10 cellular contexts compared by ENCODE assay signal in genomic region chr17:17391575-17392370, GRCh38.
DNase-seq lines count a peak whose midpoint lies in the region; ATAC-seq and TF ChIP-seq lines count a peak whose summit lies in the region.
"Had no signal": no experiment of that assay in that cellular context is flagged by ENCODE, and none has a peak within 500 bp of the region (broad histone marks: within the 10 kb centered on the region; RNA-seq: fewer than 3 reads in every experiment).

No MANE protein-coding gene starts in this region.

- TF ChIP-seq POLR2A in Peyer's patch (IDR thresholded peaks at IDR 0.05): no peak
- no peak for TF ChIP-seq POLR2A in uterus (IDR thresholded peaks at IDR 0.05)

- H3K9me3 ChIP-seq in CD4-positive, CD25-positive, alpha-beta regulatory T cell (ENCODE audit: control insufficient read depth in 2 of 2, low read length in 2 of 2): no peaks in the 10 kb centered on the region
- H3K9me3 ChIP-seq in Peyer's patch: no peaks in the 10 kb centered on the region
- no peaks in the 10 kb centered on the region for H3K9me3 ChIP-seq in uterus
- H3K9me3 ChIP-seq: neutrophil had no signal

- ATAC-seq in CD4-positive, CD25-positive, alpha-beta regulatory T cell (ENCODE audit: low read depth in 2 of 2): peak; percentile 69 to 78
- ATAC-seq in HG02970 (IDR thresholded peaks at IDR 0.05; ENCODE audit: low FRiP score, unreplicated experiment): no peak

- intact Hi-C loops in uterus (cut with DNase I; ENCODE audit: low total_unique reads): no loop called here

- H3K4me3 Mint-ChIP-seq in CD4-positive, CD25-positive, alpha-beta regulatory T cell: peak overlapping the region; percentile 20 to 93 (median 89)

- no peaks in the 10 kb centered on the region for H3K36me3 ChIP-seq in CD4-positive, CD25-positive, alpha-beta regulatory T cell (ENCODE audit: control insufficient read depth, insufficient read depth, low read length)
- H3K36me3 ChIP-seq in Peyer's patch (no peaks in the 10 kb centered on the region), uterus (no peaks in the 10 kb centered on the region)
- H3K36me3 ChIP-seq: neutrophil had no signal

- H3K4me1 ChIP-seq in CD4-positive, CD25-positive, alpha-beta regulatory T cell (ENCODE audit: control insufficient read depth, insufficient read depth, low read length, poor library complexity, severe bottlenecking): peaks cover 4% of the 10 kb centered on the region
- H3K4me1 ChIP-seq in Peyer's patch (peaks cover 0 to 6% (median 0%) of the 10 kb centered on the region in 4 donors), uterus (no peaks in the 10 kb centered on the region)

- H3K4me1 Mint-ChIP-seq in CD4-positive, CD25-positive, alpha-beta regulatory T cell: peaks cover 0 to 18% (median 12%) of the 10 kb centered on the region in 4 donors

- no peaks in the 10 kb centered on the region for H3K27me3 Mint-ChIP-seq in CD4-positive, CD25-positive, alpha-beta regulatory T cell

- no peaks in the 10 kb centered on the region for H3K36me3 Mint-ChIP-seq in CD4-positive, CD25-positive, alpha-beta regulatory T cell

- no peaks in the 10 kb centered on the region for H3K9me3 Mint-ChIP-seq in CD4-positive, CD25-positive, alpha-beta regulatory T cell

- no peak for TF ChIP-seq CTCF in Peyer's patch (IDR thresholded peaks at IDR 0.05)
- TF ChIP-seq CTCF in uterus (IDR thresholded peaks at IDR 0.05): no peak

- H3K27ac Mint-ChIP-seq in CD4-positive, CD25-positive, alpha-beta regulatory T cell: peak overlapping the region; percentile 74 to 90 (median 87)

- DNase-seq in CD4-positive, CD25-positive, alpha-beta regulatory T cell: peak; percentile 53 to 76 (median 61)
- DNase-seq in Peyer's patch (peak in 2 of 3 donors; percentile 73 to 76), activated T-helper 1 cell treated with Interleukin-2 at 50 U/mL for 16 hours (ENCODE audit: low read depth) (peak; percentile 21), retina (no peak), SHP77 (lab: John Stamatoyannopoulos, UW) (no peak), uterus (no peak)
- DNase-seq in stimulated activated CD4-positive, alpha-beta T cell treated with anti-CD3 and anti-CD28 coated beads, Interleukin-12 subunit alpha, Interleukin-12 subunit beta, amount 100 ng/mL, for 48 hours (ENCODE audit: low read depth in 2 of 3, low spot score in 1 of 3): peak; percentile 41 to 56 (median 50)
- DNase-seq: MV-4-11 had no signal

- peak overlapping the region; percentile 56 for H3K4me3 ChIP-seq in CD4-positive, CD25-positive, alpha-beta regulatory T cell (ENCODE audit: low read depth, low read length)
- H3K4me3 ChIP-seq in Peyer's patch (peak overlapping the region in 3 of 4 donors; percentile 9 to 35 (median 16)), uterus (no peak overlapping the region)

- H3K27me3 ChIP-seq in CD4-positive, CD25-positive, alpha-beta regulatory T cell (ENCODE audit: control insufficient read depth, insufficient read depth, low read length): no peaks in the 10 kb centered on the region
- no peaks in the 10 kb centered on the region for H3K27me3 ChIP-seq in Peyer's patch
- no peaks in the 10 kb centered on the region for H3K27me3 ChIP-seq in uterus

- no peak overlapping the region for H3K27ac ChIP-seq in CD4-positive, CD25-positive, alpha-beta regulatory T cell (ENCODE audit: insufficient read depth, low read length, poor library complexity, severe bottlenecking)
- H3K27ac ChIP-seq in Peyer's patch: peak overlapping the region in 1 of 4 donors; percentile 63
- H3K27ac ChIP-seq in uterus: no peak overlapping the region
- H3K27ac ChIP-seq: neutrophil had no signal

Comparison
In these comparisons a context has a peak if more than half of its experiments do, and no peak if none do; other contexts are left out.
1. DNase-seq: peak in CD4-positive, CD25-positive, alpha-beta regulatory T cell (3 of 3), Peyer's patch (2 of 3), activated T-helper 1 cell treated with Interleukin-2 at 50 U/mL for 16 hours (single experiment) and stimulated activated CD4-positive, alpha-beta T cell treated with anti-CD3 and anti-CD28 coated beads, Interleukin-12 subunit alpha, Interleukin-12 subunit beta, amount 100 ng/mL, for 48 hours (3 of 3); none in retina (single experiment), SHP77 (0 of 2) and uterus (0 of 2).
2. H3K4me3 ChIP-seq: peak in CD4-positive, CD25-positive, alpha-beta regulatory T cell (single experiment) and Peyer's patch (3 of 4); none in uterus (0 of 2).